ENCODE assay signal across 8 cellular contexts in genomic region chr17:77375108-77375507, GRCh38.
A peak's percentile ranks its signal among the peaks of the same experiment; 100 is the strongest.
DNase-seq lines count a peak whose midpoint lies in the region; ATAC-seq, FAIRE-seq and TF ChIP-seq lines count a peak whose summit lies in the region.

No MANE protein-coding gene starts in this region.

- no peaks in the 10 kb centered on the region for H3K9me3 Mint-ChIP-seq in activated T-cell treated with anti-CD3 and anti-CD28 coated beads, Interleukin-2, amount 50 U/mL, for 4 hours
- H3K9me3 Mint-ChIP-seq in memory B cell: no peaks in the 10 kb centered on the region

- intact Hi-C loops in K562 (cut with micrococcal nuclease): no loop called here

- peaks cover 83% of the 10 kb centered on the region for H3K79me2 ChIP-seq in K562 (ENCODE audit: control insufficient read depth, insufficient read depth, low read length)

- DNase-seq in activated T-cell treated with anti-CD3 and anti-CD28 coated beads, Interleukin-2, amount 50 U/mL, for 4 hours: no peak
- DNase-seq in activated T-cell treated with anti-CD3 and anti-CD28 coated beads for 4 hours: no peak
- DNase-seq in K562 (ENCODE audit: extremely low read depth in 1 of 4, low spot score in 3 of 4): no peak
- DNase-seq in memory B cell (ENCODE audit: low spot score in 2 of 2): no peak
- no peak for DNase-seq in thoracic aorta (ENCODE audit: low spot score)
- no peak for DNase-seq in NCI-H1694 (lab: John Stamatoyannopoulos, UW)
- no peak for DNase-seq in GM13977 (ENCODE audit: low spot score)

- no peak for FAIRE-seq in K562 (lab: Jason Lieb, UNC)

- TF ChIP-seq RAD21 in K562 (CRISPR knock-in tag; conservative IDR thresholded peaks at IDR 0.05 in 1 of 2, IDR thresholded peaks at IDR 0.05 in 1 of 2): no peak

- no peaks in the 10 kb centered on the region for H3K27me3 Mint-ChIP-seq in activated T-cell treated with anti-CD3 and anti-CD28 coated beads, Interleukin-2, amount 50 U/mL, for 4 hours (ENCODE audit: low read depth)
- no peaks in the 10 kb centered on the region for H3K27me3 Mint-ChIP-seq in memory B cell

- H3K27ac ChIP-seq in K562 (ENCODE audit: extremely low read depth, low read depth, low read length): no peak overlapping the region
- peak overlapping the region; percentile 93 to 94 for H3K27ac ChIP-seq in thoracic aorta

- H4K20me1 ChIP-seq in K562 (replicated peaks; ENCODE audit: control insufficient read depth, insufficient read depth, low read length): peaks cover 75% of the 10 kb centered on the region

- POLR2A ChIA-PET in K562 (lab: Yijun Ruan, JAX): interaction anchor here (0.7 kb wide), 2 partner anchors 54 to 364 kb away, joined by 3 to 4 read pairs; no protein-coding TSS in a partner anchor

- no peaks in the 10 kb centered on the region for H3K36me3 Mint-ChIP-seq in activated T-cell treated with anti-CD3 and anti-CD28 coated beads, Interleukin-2, amount 50 U/mL, for 4 hours (ENCODE audit: insufficient read depth)
- no peaks in the 10 kb centered on the region for H3K36me3 Mint-ChIP-seq in memory B cell

- in situ Hi-C loops in K562 (cut with MboI) (no loop called here), GM13977 (cut with MboI; ENCODE audit: low pct_unique_long_range_greater_than_20kb, low sequenced_read_pairs, unreplicated experiment) (no loop called here)

- H3K9me3 ChIP-seq in K562 (replicated peaks; ENCODE audit: control insufficient read depth, insufficient read depth, low read depth, low read length): no peaks in the 10 kb centered on the region
- no peaks in the 10 kb centered on the region for H3K9me3 ChIP-seq in thoracic aorta

- H3K4me3 ChIP-seq in K562 (no peak overlapping the region), thoracic aorta (peak overlapping the region; percentile 91)

- WGBS in K562 (ENCODE audit: insufficient coverage, low coverage, missing lambda C conversion rate): 59% methylated on average over 13 of the region's 13 CpGs

- no peak overlapping the region for H2AFZ ChIP-seq in K562 (ENCODE audit: low read depth, low read length)

- peak overlapping the region; percentile 97 for H3K4me3 Mint-ChIP-seq in activated T-cell treated with anti-CD3 and anti-CD28 coated beads, Interleukin-2, amount 50 U/mL, for 4 hours
- peak overlapping the region; percentile 96 for H3K4me3 Mint-ChIP-seq in memory B cell

- CTCF ChIA-PET in K562 (lab: Yijun Ruan, JAX; ENCODE audit: low intra/inter-chr PET ratio): no interaction called here

- BruUV-seq in K562 (replicated peaks; lab: Mats Ljungman, UMichigan): no TSS peak

- peaks cover 81% of the 10 kb centered on the region for H3K4me1 Mint-ChIP-seq in activated T-cell treated with anti-CD3 and anti-CD28 coated beads, Interleukin-2, amount 50 U/mL, for 4 hours (ENCODE audit: low read depth)
- H3K4me1 Mint-ChIP-seq in memory B cell: peaks cover 21% of the 10 kb centered on the region

- H3K27me3 ChIP-seq in K562 (ENCODE audit: control insufficient read depth in 2 of 2, insufficient read depth in 2 of 2, low read length in 2 of 2): no peaks in the 10 kb centered on the region
- no peaks in the 10 kb centered on the region for H3K27me3 ChIP-seq in thoracic aorta (replicated peaks; ENCODE audit: insufficient read depth)

- H3K27ac Mint-ChIP-seq in memory B cell: no peak overlapping the region

- peak overlapping the region; percentile 82; the same call in 1 of the 2 replicates for H3K4me2 ChIP-seq in K562 (ENCODE audit: insufficient read depth, low read length)

- no peak for TF ChIP-seq CTCF in K562 (IDR thresholded peaks at IDR 0.05 in 2 of 3, conservative IDR thresholded peaks at IDR 0.05 in 1 of 3; ENCODE audit: insufficient read depth in 2 of 3, low read depth in 1 of 3, low read length in 3 of 3)
- no peak for TF ChIP-seq CTCF in thoracic aorta (IDR thresholded peaks at IDR 0.05)
- no peak for TF ChIP-seq CTCF in GM13977 (IDR thresholded peaks at IDR 0.05; ENCODE audit: extremely low read depth, insufficient read depth, missing control alignments)

- no peak for ATAC-seq in activated T-cell treated with anti-CD3 and anti-CD28 coated beads, Interleukin-2, amount 50 U/mL, for 4 hours
- ATAC-seq in K562: no peak
- no peak for ATAC-seq in memory B cell (ENCODE audit: low read depth)
- no peak for ATAC-seq in thoracic aorta (ENCODE audit: insufficient number of reproducible peaks, low FRiP score, low read depth)
- ATAC-seq in esophagus mucosa: no peak

- H3K36me3 ChIP-seq in K562 (ENCODE audit: control insufficient read depth, insufficient read depth, low read length) (no peaks in the 10 kb centered on the region; the same call in 2 of the 3 replicates), thoracic aorta (no peaks in the 10 kb centered on the region)

- TF ChIP-seq POLR2A in K562 (conservative IDR thresholded peaks at IDR 0.05): no peak

- peak overlapping the region in 1 of 2 experiments; percentile 86; a peak in 2 of 4 replicates for H3K9ac ChIP-seq in K562 (ENCODE audit: insufficient read depth in 1 of 2, low read depth in 2 of 2, low read length in 2 of 2)

- no peak for TF ChIP-seq EP300 in K562 (IDR thresholded peaks at IDR 0.05; ENCODE audit: low read length)

- H3K4me1 ChIP-seq in K562 (replicated peaks in 1 of 2; ENCODE audit: control insufficient read depth in 2 of 2, insufficient read depth in 2 of 2, low read length in 2 of 2): peaks cover 48 to 68% of the 10 kb centered on the region in 2 experiments
- H3K4me1 ChIP-seq in thoracic aorta (ENCODE audit: control insufficient read depth in 1 of 2, low read depth in 2 of 2): peaks cover 61 to 79% of the 10 kb centered on the region in 2 donors

- peaks cover 9% of the 10 kb centered on the region for H3K9me1 ChIP-seq in K562 (ENCODE audit: control insufficient read depth, insufficient read depth, low read length)

TF ChIP-seq in K562, 482 proteins besides CTCF, POLR2A, EP300 and RAD21:
- no peak for TF ChIP-seq ZBTB7A (IDR thresholded peaks at IDR 0.05; ENCODE audit: borderline replicate concordance, control insufficient read depth, low read depth, low read length)
